ENCODE assay signal across 9 cellular contexts in genomic region chr14:75429562-75429961, GRCh38. TPM values are rescaled to one million over a fixed set of nuclear protein-coding genes. Genes with fewer than 3 reads are reported as not detected.
DNase-seq lines count a peak whose midpoint lies in the region; ATAC-seq and TF ChIP-seq lines count a peak whose summit lies in the region.
"Had no signal": no experiment of that assay in that cellular context is flagged by ENCODE, and none has a peak within 500 bp of the region (broad histone marks: within the 10 kb centered on the region; RNA-seq: fewer than 3 reads in every experiment).

No MANE protein-coding gene starts in this region.

- 0 to 18% methylated on average over 1 of the region's 1 CpG for WGBS in body of pancreas, 2 donors
- no CpG with 5 or more reads among the region's 1 CpG for WGBS in mesendoderm (ENCODE audit: extremely low coverage, insufficient coverage, low lambda C conversion rate)
- WGBS in tibial nerve, 2 donors: 28 to 46% methylated on average over 1 of the region's 1 CpG

- H2BK5ac ChIP-seq in mesendoderm (ENCODE audit: low read length): no peak overlapping the region

- H3K27me3 ChIP-seq in body of pancreas (no peaks in the 10 kb centered on the region), mesendoderm (ENCODE audit: insufficient read depth, low read length, poor library complexity) (no peaks in the 10 kb centered on the region), tibial nerve (no peaks in the 10 kb centered on the region)

- no peak overlapping the region for H2BK120ac ChIP-seq in mesendoderm (ENCODE audit: low read depth, low read length)

- H3K4me2 ChIP-seq in mesendoderm (ENCODE audit: low read length): peak overlapping the region; percentile 82

- no peak for DNase-seq in activated T-cell treated with anti-CD3 and anti-CD28 coated beads, Interleukin-2, amount 50 U/mL, for 4 hours
- DNase-seq in activated T-cell treated with anti-CD3 and anti-CD28 coated beads for 4 hours (no peak), body of pancreas (no peak), mesendoderm (peak; percentile 18), tibial nerve (ENCODE audit: low spot score in 2 of 2) (no peak), iPS-NIHi11 (ENCODE audit: low spot score) (no peak), cortex of kidney (lab: John Stamatoyannopoulos, UW) (no peak)
- DNase-seq: NCI-H1092 treated with DMSO at 0.1 percent for 48 hours had no signal

- H3K36me3 ChIP-seq in body of pancreas (replicated peaks in 1 of 2; ENCODE audit: insufficient read depth in 1 of 2, low read depth in 2 of 2) (no peaks in the 10 kb centered on the region), mesendoderm (ENCODE audit: control insufficient read depth, insufficient read depth, low read length) (peaks cover 12% of the 10 kb centered on the region), tibial nerve (peaks cover 0 to 25% (median 0%) of the 10 kb centered on the region in 3 donors)

- intact Hi-C loops in body of pancreas (cut with DNase I): no loop called here

- H3K79me2 ChIP-seq in mesendoderm (ENCODE audit: control insufficient read depth, insufficient read depth, low read length): peaks cover 46% of the 10 kb centered on the region

- TF ChIP-seq CTCF in body of pancreas (IDR thresholded peaks at IDR 0.05) (no peak), tibial nerve (IDR thresholded peaks at IDR 0.05) (no peak)

- H3K27ac ChIP-seq in body of pancreas: peak overlapping the region in 3 of 4 donors; percentile 81 to 86 (median 81)
- H3K27ac ChIP-seq in mesendoderm (ENCODE audit: low read depth, low read length): no peak overlapping the region
- peak overlapping the region; percentile 79 to 95 (median 88) for H3K27ac ChIP-seq in tibial nerve

- peak overlapping the region; percentile 20 for H3K4me3 Mint-ChIP-seq in activated T-cell treated with anti-CD3 and anti-CD28 coated beads, Interleukin-2, amount 50 U/mL, for 4 hours

- H3K36me3 Mint-ChIP-seq in activated T-cell treated with anti-CD3 and anti-CD28 coated beads, Interleukin-2, amount 50 U/mL, for 4 hours (ENCODE audit: insufficient read depth): no peaks in the 10 kb centered on the region

- H2BK15ac ChIP-seq in mesendoderm (replicated peaks; ENCODE audit: low read depth): no peak overlapping the region

- no peak overlapping the region for H3K23ac ChIP-seq in mesendoderm (ENCODE audit: low read length)

- TF ChIP-seq EP300 in tibial nerve (IDR thresholded peaks at IDR 0.05): no peak

- H3K18ac ChIP-seq in mesendoderm (ENCODE audit: low read length): no peak overlapping the region

- H3K4me1 Mint-ChIP-seq in activated T-cell treated with anti-CD3 and anti-CD28 coated beads, Interleukin-2, amount 50 U/mL, for 4 hours (ENCODE audit: low read depth): peaks cover 9% of the 10 kb centered on the region

- no peaks in the 10 kb centered on the region for H3K9me3 Mint-ChIP-seq in activated T-cell treated with anti-CD3 and anti-CD28 coated beads, Interleukin-2, amount 50 U/mL, for 4 hours

- peaks cover 36% of the 10 kb centered on the region for H3K79me1 ChIP-seq in mesendoderm (ENCODE audit: low read length)

- peaks cover 52% of the 10 kb centered on the region for H3K4me1 ChIP-seq in body of pancreas
- peaks cover 11% of the 10 kb centered on the region for H3K4me1 ChIP-seq in mesendoderm (ENCODE audit: control insufficient read depth, low read depth, low read length)
- H3K4me1 ChIP-seq in tibial nerve: peaks cover 0 to 68% (median 36%) of the 10 kb centered on the region in 4 donors

- H3K9me3 ChIP-seq in body of pancreas: no peaks in the 10 kb centered on the region
- H3K9me3 ChIP-seq in tibial nerve: no peaks in the 10 kb centered on the region

- H3K27me3 Mint-ChIP-seq in activated T-cell treated with anti-CD3 and anti-CD28 coated beads, Interleukin-2, amount 50 U/mL, for 4 hours (ENCODE audit: low read depth): peaks cover 24% of the 10 kb centered on the region

- no peak overlapping the region for H2AK5ac ChIP-seq in mesendoderm (ENCODE audit: low read length)

- no peak overlapping the region for H4K8ac ChIP-seq in mesendoderm (ENCODE audit: low read depth, low read length)

- no peak overlapping the region for H3K56ac ChIP-seq in mesendoderm (ENCODE audit: low read length)

- no peak overlapping the region for H4K5ac ChIP-seq in mesendoderm (ENCODE audit: low read length)

- peak overlapping the region; percentile 83 for H3K9ac ChIP-seq in mesendoderm (ENCODE audit: low read length)

- H3K4me3 ChIP-seq in body of pancreas: no peak overlapping the region
- H3K4me3 ChIP-seq in mesendoderm (ENCODE audit: low read length): no peak overlapping the region
- H3K4me3 ChIP-seq in tibial nerve: peak overlapping the region in 3 of 4 donors; percentile 19 to 83 (median 28)

- ATAC-seq in activated T-cell treated with anti-CD3 and anti-CD28 coated beads, Interleukin-2, amount 50 U/mL, for 4 hours: no peak
- ATAC-seq in body of pancreas (no peak), HG02678 (IDR thresholded peaks at IDR 0.05; ENCODE audit: unreplicated experiment) (no peak)

- TF ChIP-seq POLR2A in body of pancreas (IDR thresholded peaks at IDR 0.05): no peak
- no peak for TF ChIP-seq POLR2A in tibial nerve (IDR thresholded peaks at IDR 0.05)

- H3K4ac ChIP-seq in mesendoderm (ENCODE audit: low read depth, low read length): no peak overlapping the region

RNA-seq across cellular contexts. Expression of gene JDP2, which starts 1.7 kb away (rescaled TPM):
- total RNA-seq in activated T-cell treated with anti-CD3 and anti-CD28 coated beads, Interleukin-2, amount 50 U/mL, for 4 hours: 1 to 10 TPM in 2 of 3 donors, under 1 TPM in 1; 0.61 to 1.3 (median 1.3) TPM
- 10 to 100 TPM; 16.8 to 17.9 TPM for total RNA-seq in body of pancreas
- 27.4 TPM for polyA plus RNA-seq in mesendoderm (2013, experiment 1 of 2)
- polyA plus RNA-seq in mesendoderm (2013, experiment 2 of 2): 28.8 TPM
- 100 to 1,000 TPM in 2 of 4 donors, 10 to 100 TPM in 2; 82.3 to 147 (median 106) TPM for total RNA-seq in tibial nerve

Comparison
In these comparisons a context has a peak if more than half of its experiments do, and no peak if none do; other contexts are left out.
1. H3K4me3 ChIP-seq: peak in tibial nerve (3 of 4); none in body of pancreas (0 of 2) and mesendoderm (single experiment).
2. RNA of gene JDP2, which starts 1.7 kb away (total RNA-seq): 82.3 to 147 TPM in tibial nerve and 16.8 to 17.9 TPM in body of pancreas; 0.61 to 1.3 TPM in activated T-cell treated with anti-CD3 and anti-CD28 coated beads, Interleukin-2, amount 50 U/mL, for 4 hours; every median in the first group is over 4 times any median in the second.